Comparison of ENCODE assay signal across 28 cellular contexts in genomic region chr12:119645535-119646059, GRCh38. TPM values are rescaled to one million over a fixed set of nuclear protein-coding genes. Genes with fewer than 3 reads are reported as not detected.
"Had no signal": no experiment of that assay in that cellular context is flagged by ENCODE, and none has a peak within 500 bp of the region (broad histone marks: within the 10 kb centered on the region; RNA-seq: fewer than 3 reads in every experiment).

No MANE protein-coding gene starts in this region.

- H3K4me3 ChIP-seq: ascending aorta, coronary artery, dorsolateral prefrontal cortex, gastroesophageal sphincter had no signal

- H3K4me1 ChIP-seq: ascending aorta, foreskin keratinocyte, gastroesophageal sphincter had no signal

- DNase-seq: activated CD4-positive, alpha-beta memory T cell treated with anti-CD3 and anti-CD28 coated beads for 36 hours; activated CD4-positive, alpha-beta T cell treated with anti-CD3 and anti-CD28 coated beads for 36 hours; activated CD4-positive, alpha-beta T cell treated with anti-CD3 and anti-CD28 coated beads, Interleukin-2, amount 10 ng/mL, durations not matched to agents 24 days and 14 days; activated CD4-positive, CD25-positive, alpha-beta regulatory T cell; activated CD4-positive, CD25-positive, alpha-beta regulatory T cell treated with anti-CD3 and anti-CD28 coated beads, Interleukin-2, amount 50 U/mL, for 72 hours; activated CD8-positive, alpha-beta memory T cell treated with anti-CD3 and anti-CD28 coated beads, Interleukin-2, amount 10 ng/mL, durations not matched to agents 7 days and 5 days; activated CD8-positive, alpha-beta memory T cell treated with anti-CD3 and anti-CD28 coated beads, Interleukin-2, amount 50 U/mL, for 4 hours; activated CD8-positive, alpha-beta T cell treated with anti-CD3 and anti-CD28 coated beads, Interleukin-2, amount 10 ng/mL, durations not matched to agents 7 days and 5 days; activated gamma-delta T cell; activated naive CD4-positive, alpha-beta T cell; activated naive CD4-positive, alpha-beta T cell treated with anti-CD3 and anti-CD28 coated beads, Interleukin-2, amount 10 ng/mL, durations not matched to agents 7 days and 5 days; activated naive CD8-positive, alpha-beta T cell treated with anti-CD3 and anti-CD28 coated beads, Interleukin-2, amount 10 ng/mL, durations not matched to agents 7 days and 5 days; activated T-cell treated with anti-CD3 and anti-CD28 coated beads, Interleukin-2, amount 50 U/mL, for 1 hour; activated T-cell treated with anti-CD3 and anti-CD28 coated beads, Interleukin-2, amount 50 U/mL, for 72 hours; dorsolateral prefrontal cortex; effector memory CD4-positive, alpha-beta T cell; endodermal cell; foreskin keratinocyte; T-helper 2 cell had no signal

- H3K27ac ChIP-seq: ascending aorta, coronary artery, dorsolateral prefrontal cortex, foreskin keratinocyte, gastroesophageal sphincter had no signal

- ATAC-seq: activated CD4-positive, alpha-beta T cell treated with anti-CD3 and anti-CD28 coated beads for 36 hours; activated CD8-positive, alpha-beta memory T cell treated with anti-CD3 and anti-CD28 coated beads, Interleukin-2, amount 10 ng/mL, durations not matched to agents 7 days and 5 days; activated CD8-positive, alpha-beta T cell treated with anti-CD3 and anti-CD28 coated beads, Interleukin-2, amount 10 ng/mL, durations not matched to agents 7 days and 5 days; activated naive CD4-positive, alpha-beta T cell treated with anti-CD3 and anti-CD28 coated beads, Interleukin-2, amount 50 U/mL, for 72 hours; activated T-cell treated with anti-CD3 and anti-CD28 coated beads, Interleukin-2, amount 50 U/mL, for 72 hours; esophagus mucosa; foreskin keratinocyte; gastroesophageal sphincter had no signal

- H3K27me3 ChIP-seq: ascending aorta, dorsolateral prefrontal cortex, foreskin keratinocyte had no signal

- FAIRE-seq: bronchial epithelial cell had no signal

- H3K9me3 ChIP-seq: ascending aorta, gastroesophageal sphincter had no signal

- H3K36me3 ChIP-seq: ascending aorta, gastroesophageal sphincter had no signal

RNA-seq across cellular contexts. Expression of gene TMEM233, which starts 52.0 kb away (rescaled TPM):
- total RNA-seq: activated CD4-positive, alpha-beta memory T cell treated with anti-CD3 and anti-CD28 coated beads for 36 hours; activated CD4-positive, alpha-beta T cell treated with anti-CD3 and anti-CD28 coated beads for 36 hours; activated CD4-positive, alpha-beta T cell treated with anti-CD3 and anti-CD28 coated beads, Interleukin-2, amount 10 ng/mL, durations not matched to agents 24 days and 14 days; activated CD8-positive, alpha-beta memory T cell treated with anti-CD3 and anti-CD28 coated beads for 36 hours; activated CD8-positive, alpha-beta memory T cell treated with anti-CD3 and anti-CD28 coated beads, Interleukin-2, amount 10 ng/mL, durations not matched to agents 7 days and 5 days; activated CD8-positive, alpha-beta T cell treated with anti-CD3 and anti-CD28 coated beads, Interleukin-2, amount 10 ng/mL, durations not matched to agents 7 days and 5 days; activated naive CD4-positive, alpha-beta T cell treated with anti-CD3 and anti-CD28 coated beads, Interleukin-2, amount 50 U/mL, for 72 hours; activated naive CD8-positive, alpha-beta T cell treated with anti-CD3 and anti-CD28 coated beads, Interleukin-2, amount 10 ng/mL, durations not matched to agents 7 days and 5 days; activated T-cell treated with anti-CD3 and anti-CD28 coated beads, Interleukin-2, amount 50 U/mL, for 72 hours; ascending aorta; bronchial epithelial cell; cerebellum; endodermal cell; esophagus mucosa; foreskin keratinocyte; T-helper 1 cell treated with Interleukin-12 subunit alpha and Interleukin-12 subunit beta and Interleukin-4 antibody, amounts not matched to agents 30 ng/mL and 1 ng/mL, for 36 hours had no signal
- polyA plus RNA-seq: foreskin keratinocyte had no signal
